ENCODE assay signal across 7 cellular contexts in genomic region chr5:72248352-72249032, GRCh38.
DNase-seq lines count a peak whose midpoint lies in the region; ATAC-seq, FAIRE-seq and TF ChIP-seq lines count a peak whose summit lies in the region.

No MANE protein-coding gene starts in this region.

- H3K4me3 ChIP-seq in brain microvascular endothelial cell (ENCODE audit: low read depth, low read length): no peak overlapping the region
- no peak overlapping the region for H3K4me3 ChIP-seq in uterus

- ATAC-seq in GM21737 (IDR thresholded peaks at IDR 0.05; ENCODE audit: unreplicated experiment): no peak

- peak overlapping the region; percentile 59 for H3K27ac ChIP-seq in brain microvascular endothelial cell
- peak overlapping the region; percentile 69 for H3K27ac ChIP-seq in layer of hippocampus (ENCODE audit: low read depth, low read length)
- peak overlapping the region; percentile 81 to 89 for H3K27ac ChIP-seq in uterus

- no peaks in the 10 kb centered on the region for H3K9me3 ChIP-seq in uterus

- no peak for FAIRE-seq in HTR-8/SVneo (lab: Jason Lieb, UNC)

- H3K36me3 ChIP-seq in brain microvascular endothelial cell (replicated peaks) (no peaks in the 10 kb centered on the region), uterus (no peaks in the 10 kb centered on the region)

- TF ChIP-seq CTCF in brain microvascular endothelial cell (IDR thresholded peaks at IDR 0.05; ENCODE audit: low read depth, low read length, missing control alignments) (no peak), uterus (IDR thresholded peaks at IDR 0.05) (no peak)

- intact Hi-C loops in uterus (cut with DNase I; ENCODE audit: low total_unique reads): no loop called here

- no peaks in the 10 kb centered on the region for H3K27me3 ChIP-seq in brain microvascular endothelial cell (replicated peaks)
- H3K27me3 ChIP-seq in layer of hippocampus (ENCODE audit: control insufficient read depth, insufficient read depth, low read length): no peaks in the 10 kb centered on the region
- no peaks in the 10 kb centered on the region for H3K27me3 ChIP-seq in uterus

- DNase-seq in HTR-8/SVneo (ENCODE audit: insufficient read length, low spot score) (peak; percentile 65), brain microvascular endothelial cell (peak; percentile 70), uterus (peak; percentile 44 to 79), RPMI8226 (no peak), SIG-M5 treated with dmso at 0.1 percent for 504 hours (lab: John Stamatoyannopoulos, UW; ENCODE audit: unreplicated experiment) (no peak)

- peaks cover 7 to 15% of the 10 kb centered on the region in 2 donors for H3K4me1 ChIP-seq in uterus

- TF ChIP-seq POLR2A in uterus (IDR thresholded peaks at IDR 0.05): no peak

- in situ Hi-C loops in brain microvascular endothelial cell (cut with HindIII; ENCODE audit: low pct_ligation_motif_present, low sequenced_read_pairs): no loop called here

Comparison
In these comparisons a context has a peak if more than half of its experiments do, and no peak if none do; other contexts are left out.
1. DNase-seq: peak in HTR-8/SVneo (single experiment), brain microvascular endothelial cell (single experiment) and uterus (2 of 2); none in RPMI8226 (single experiment) and SIG-M5 treated with dmso at 0.1 percent for 504 hours (single experiment).
2. Peak in every context shown above with its lines, with median percentiles within 50 percentile points of each other: H3K27ac ChIP-seq.